In genomic region chr1:40948741-40949528, GRCh38 we compare ENCODE assay signal across 1 cellular context.
TF ChIP-seq lines count a peak whose summit lies in the region.

No MANE protein-coding gene starts in this region.

TF ChIP-seq in HepG2, 621 proteins besides CTCF, POLR2A, EP300 and RAD21 (continued from another document and continues in another):
- TF ChIP-seq IRF1 (CRISPR knock-in tag; IDR thresholded peaks at IDR 0.05; ENCODE audit: low read depth) (no peak), FOSL2 (CRISPR knock-in tag; IDR thresholded peaks at IDR 0.05) (peak; percentile 71), TFE3 (CRISPR knock-in tag; IDR thresholded peaks at IDR 0.05) (no peak), GABPB1 (CRISPR knock-in tag; IDR thresholded peaks at IDR 0.05) (no peak), ZSCAN5A (CRISPR knock-in tag; IDR thresholded peaks at IDR 0.05; ENCODE audit: borderline replicate concordance) (no peak), ZNF264 (CRISPR knock-in tag; IDR thresholded peaks at IDR 0.05) (no peak), ZNF709 (CRISPR knock-in tag; IDR thresholded peaks at IDR 0.05) (no peak), FOXC1 (CRISPR knock-in tag; IDR thresholded peaks at IDR 0.05; ENCODE audit: borderline replicate concordance) (no peak), ZKSCAN1 (IDR thresholded peaks at IDR 0.05; ENCODE audit: low read length) (no peak), ZNF670 (CRISPR knock-in tag; IDR thresholded peaks at IDR 0.05; ENCODE audit: borderline replicate concordance) (no peak), NFIB (CRISPR knock-in tag; IDR thresholded peaks at IDR 0.05; ENCODE audit: borderline replicate concordance) (no peak), XRCC5 (optimal IDR thresholded peaks at IDR 0.05; ENCODE audit: low read length) (peak; percentile 20), ZBTB14 (CRISPR knock-in tag; IDR thresholded peaks at IDR 0.05) (no peak), ZNF512 (CRISPR knock-in tag; IDR thresholded peaks at IDR 0.05) (no peak), ZNF232 (CRISPR knock-in tag; IDR thresholded peaks at IDR 0.05; ENCODE audit: borderline replicate concordance) (no peak), TAF1 (CRISPR knock-in tag; IDR thresholded peaks at IDR 0.05) (no peak), AGO2 (optimal IDR thresholded peaks at IDR 0.05; ENCODE audit: low read depth, low read length) (no peak), TBX2 (CRISPR knock-in tag; IDR thresholded peaks at IDR 0.05; ENCODE audit: borderline replicate concordance) (no peak), PCBP2 (optimal IDR thresholded peaks at IDR 0.05; ENCODE audit: low read depth, low read length, poor library complexity, severe bottlenecking) (no peak), STAG1 (CRISPR knock-in tag; IDR thresholded peaks at IDR 0.05) (peak; percentile 78), ZNF713 (CRISPR knock-in tag; IDR thresholded peaks at IDR 0.05) (no peak), KAT7 (CRISPR knock-in tag; IDR thresholded peaks at IDR 0.05; ENCODE audit: borderline replicate concordance) (no peak), ARID3A (IDR thresholded peaks at IDR 0.05; ENCODE audit: low read depth, low read length) (no peak), ZNF710 (CRISPR knock-in tag; IDR thresholded peaks at IDR 0.05; ENCODE audit: borderline replicate concordance) (no peak), DMTF1 (CRISPR knock-in tag; IDR thresholded peaks at IDR 0.05) (no peak), PHF20 (CRISPR knock-in tag; IDR thresholded peaks at IDR 0.05) (no peak), GMEB1 (CRISPR knock-in tag; IDR thresholded peaks at IDR 0.05; ENCODE audit: borderline replicate concordance) (no peak), TFDP2 (CRISPR knock-in tag; IDR thresholded peaks at IDR 0.05) (no peak), ZSCAN25 (CRISPR knock-in tag; IDR thresholded peaks at IDR 0.05) (peak; percentile 69; the same call in 1 of the 2 replicates), USF2 (IDR thresholded peaks at IDR 0.05; ENCODE audit: low read depth, low read length) (no peak), USF2 (CRISPR knock-in tag; IDR thresholded peaks at IDR 0.05; ENCODE audit: borderline replicate concordance) (peak; percentile 51; the same call in 1 of the 2 replicates), MEIS1 (CRISPR knock-in tag; IDR thresholded peaks at IDR 0.05; ENCODE audit: borderline replicate concordance) (no peak), ZNF30 (CRISPR knock-in tag; IDR thresholded peaks at IDR 0.05) (no peak), SMC3 (IDR thresholded peaks at IDR 0.05; ENCODE audit: low read length) (peak; percentile 90), MEF2D (CRISPR knock-in tag; IDR thresholded peaks at IDR 0.05) (no peak), SRF (IDR thresholded peaks at IDR 0.05; ENCODE audit: low read depth, low read length) (peak; percentile 98), JARID2 (CRISPR knock-in tag; IDR thresholded peaks at IDR 0.05; ENCODE audit: insufficient replicate concordance) (no peak), ZNF121 (CRISPR knock-in tag; IDR thresholded peaks at IDR 0.05) (no peak), ZNF260 (CRISPR knock-in tag; IDR thresholded peaks at IDR 0.05; ENCODE audit: borderline replicate concordance, low read depth) (no peak), STAT5B (CRISPR knock-in tag; IDR thresholded peaks at IDR 0.05) (no peak), GTF3A (CRISPR knock-in tag; conservative IDR thresholded peaks at IDR 0.05) (no peak), THAP11 (CRISPR knock-in tag; IDR thresholded peaks at IDR 0.05) (peak; percentile 27; the same call in 1 of the 2 replicates), KLF6 (CRISPR knock-in tag; IDR thresholded peaks at IDR 0.05) (no peak), TFAP4 (IDR thresholded peaks at IDR 0.05; ENCODE audit: borderline replicate concordance, low read depth) (peak; percentile 88), JUNB (CRISPR knock-in tag; IDR thresholded peaks at IDR 0.05; ENCODE audit: borderline replicate concordance) (no peak), ZNF569 (CRISPR knock-in tag; IDR thresholded peaks at IDR 0.05; ENCODE audit: borderline replicate concordance) (no peak)
